Comparison of ENCODE assay signal across 9 cellular contexts in genomic region chr9:133122935-133123611, GRCh38. TPM values are rescaled to one million over a fixed set of nuclear protein-coding genes. Genes with fewer than 3 reads are reported as not detected.
DNase-seq lines count a peak whose midpoint lies in the region; ATAC-seq and TF ChIP-seq lines count a peak whose summit lies in the region.
"Had no signal": no experiment of that assay in that cellular context is flagged by ENCODE, and none has a peak within 500 bp of the region (broad histone marks: within the 10 kb centered on the region; RNA-seq: fewer than 3 reads in every experiment).

No MANE protein-coding gene starts in this region.

- H3K4me3 Mint-ChIP-seq in activated CD4-positive, alpha-beta T cell treated with anti-CD3 and anti-CD28 coated beads, Interleukin-2, amount 10 ng/mL, durations not matched to agents 24 days and 14 days, result no peak overlapping the region

- H2AK5ac ChIP-seq in mesenchymal stem cell (ENCODE audit: low read length, severe bottlenecking), result peak overlapping the region; percentile 56

- H3K79me1 ChIP-seq in mesenchymal stem cell (replicated peaks; ENCODE audit: low read length, poor library complexity, severe bottlenecking), result peaks cover 35% of the 10 kb centered on the region

- H3K4me3 ChIP-seq in ascending aorta, result no peak overlapping the region
- H3K4me3 ChIP-seq in mesenchymal stem cell (ENCODE audit: insufficient read depth in 1 of 2, low read depth in 1 of 2, low read length in 2 of 2), result peak overlapping the region in 1 of 2 experiments; percentile 57
- H3K4me3 ChIP-seq in thyroid gland (replicated peaks in 1 of 3), result no peak overlapping the region
- H3K4me3 ChIP-seq: SK-N-MC had no signal

- peak overlapping the region; percentile 50 for H2BK120ac ChIP-seq in mesenchymal stem cell (ENCODE audit: low read depth, low read length)

- no peak overlapping the region for H2BK5ac ChIP-seq in mesenchymal stem cell (ENCODE audit: low read depth, low read length, poor library complexity, severe bottlenecking)

- ATAC-seq in GM18519 (IDR thresholded peaks at IDR 0.05; ENCODE audit: low FRiP score, unreplicated experiment), result no peak

- H4K8ac ChIP-seq in mesenchymal stem cell (ENCODE audit: low read length), result peak overlapping the region; percentile 65

- H3K27ac ChIP-seq in ascending aorta, result peak overlapping the region; percentile 86 to 87
- H3K27ac ChIP-seq in mesenchymal stem cell (ENCODE audit: low read length, poor library complexity, severe bottlenecking), result no peak overlapping the region
- H3K27ac ChIP-seq in thyroid gland, result peak overlapping the region in 2 of 3 donors; percentile 22 to 95
- H3K27ac ChIP-seq: SK-N-MC had no signal

- no peaks in the 10 kb centered on the region for H3K27me3 ChIP-seq in ascending aorta
- H3K27me3 ChIP-seq in mesenchymal stem cell (ENCODE audit: control insufficient read depth in 1 of 2, insufficient read depth in 1 of 2, low read length in 2 of 2), result no peaks in the 10 kb centered on the region
- H3K27me3 ChIP-seq in thyroid gland, result no peaks in the 10 kb centered on the region

- peak overlapping the region; percentile 66 for H3K9ac ChIP-seq in mesenchymal stem cell (ENCODE audit: low read length)

- peak overlapping the region; percentile 48 for H4K91ac ChIP-seq in mesenchymal stem cell (ENCODE audit: low read length)

- no peak for TF ChIP-seq POLR2A in thyroid gland (IDR thresholded peaks at IDR 0.05)

- no peak overlapping the region for H3K23ac ChIP-seq in mesenchymal stem cell (ENCODE audit: low read length in 2 of 2)

- intact Hi-C loops in activated CD4-positive, alpha-beta T cell treated with anti-CD3 and anti-CD28 coated beads, Interleukin-2, amount 10 ng/mL, durations not matched to agents 24 days and 14 days (cut with micrococcal nuclease), result no loop called here
- intact Hi-C loops in ascending aorta (cut with DNase I) (no loop called here), thyroid gland (cut with DNase I) (no loop called here)

- 22% methylated on average over 18 of the region's 19 CpGs for WGBS in mesenchymal stem cell
- WGBS in thyroid gland, 2 donors, result 65 to 78% methylated on average over 19 of the region's 19 CpGs

- peak overlapping the region; percentile 67 to 70 for H3K18ac ChIP-seq in mesenchymal stem cell (ENCODE audit: low read depth in 1 of 2, low read length in 2 of 2)

- H3K4me1 Mint-ChIP-seq in activated CD4-positive, alpha-beta T cell treated with anti-CD3 and anti-CD28 coated beads, Interleukin-2, amount 10 ng/mL, durations not matched to agents 24 days and 14 days, result peaks cover 56% of the 10 kb centered on the region

- peaks cover 12 to 42% of the 10 kb centered on the region in 2 donors for H3K4me1 ChIP-seq in ascending aorta
- peaks cover 62% of the 10 kb centered on the region for H3K4me1 ChIP-seq in mesenchymal stem cell (ENCODE audit: control insufficient read depth, insufficient read depth, low read depth, low read length)
- peaks cover 61 to 79% of the 10 kb centered on the region in 2 donors for H3K4me1 ChIP-seq in thyroid gland

- DNase-seq in activated CD4-positive, alpha-beta T cell treated with anti-CD3 and anti-CD28 coated beads, Interleukin-2, amount 10 ng/mL, durations not matched to agents 24 days and 14 days, result no peak
- DNase-seq in activated CD4-positive, alpha-beta T cell treated with anti-CD3 and anti-CD28 coated beads for 48 hours, result no peak
- DNase-seq in ascending aorta (ENCODE audit: low spot score in 2 of 2), result no peak
- DNase-seq in mesenchymal stem cell, result peak; percentile 88
- DNase-seq in thyroid gland, result no peak
- DNase-seq in Ammon's horn (ENCODE audit: low spot score), result no peak
- DNase-seq in kidney tubule cell (ENCODE audit: low spot score), result no peak

- no peaks in the 10 kb centered on the region for H3K27me3 Mint-ChIP-seq in activated CD4-positive, alpha-beta T cell treated with anti-CD3 and anti-CD28 coated beads, Interleukin-2, amount 10 ng/mL, durations not matched to agents 24 days and 14 days

- H2BK12ac ChIP-seq in mesenchymal stem cell (ENCODE audit: low read length in 2 of 2), result peak overlapping the region; percentile 29 to 45

- no peak overlapping the region for H3K4me2 ChIP-seq in mesenchymal stem cell (ENCODE audit: low read length, poor library complexity, severe bottlenecking)

- no peak overlapping the region for H2AFZ ChIP-seq in mesenchymal stem cell (ENCODE audit: low read depth, low read length)

- H3K36me3 ChIP-seq in ascending aorta, result no peaks in the 10 kb centered on the region
- H3K36me3 ChIP-seq in mesenchymal stem cell (ENCODE audit: control insufficient read depth in 1 of 2, insufficient read depth in 2 of 2, low read depth in 1 of 2, low read length in 2 of 2), result peaks cover 0 to 17% of the 10 kb centered on the region in 2 experiments
- no peaks in the 10 kb centered on the region for H3K36me3 ChIP-seq in thyroid gland

- no peak overlapping the region for H3K14ac ChIP-seq in mesenchymal stem cell (ENCODE audit: low read length in 2 of 2)

- H3K9me3 ChIP-seq in ascending aorta (no peaks in the 10 kb centered on the region), mesenchymal stem cell (ENCODE audit: control insufficient read depth, low read length) (no peaks in the 10 kb centered on the region), thyroid gland (no peaks in the 10 kb centered on the region)

- peak overlapping the region; percentile 65 for H3K27ac Mint-ChIP-seq in activated CD4-positive, alpha-beta T cell treated with anti-CD3 and anti-CD28 coated beads, Interleukin-2, amount 10 ng/mL, durations not matched to agents 24 days and 14 days

- no peak for TF ChIP-seq CTCF in ascending aorta (IDR thresholded peaks at IDR 0.05)
- TF ChIP-seq CTCF in thyroid gland (IDR thresholded peaks at IDR 0.05), result no peak

- peak overlapping the region; percentile 54 to 66 for H3K4ac ChIP-seq in mesenchymal stem cell (ENCODE audit: low read depth in 1 of 2, low read length in 2 of 2)

- H2BK15ac ChIP-seq in mesenchymal stem cell (ENCODE audit: low read depth, poor library complexity, severe bottlenecking), result peak overlapping the region; percentile 7

- H3K9me3 Mint-ChIP-seq in activated CD4-positive, alpha-beta T cell treated with anti-CD3 and anti-CD28 coated beads, Interleukin-2, amount 10 ng/mL, durations not matched to agents 24 days and 14 days, result no peaks in the 10 kb centered on the region

- peaks cover 19% of the 10 kb centered on the region for H3K36me3 Mint-ChIP-seq in activated CD4-positive, alpha-beta T cell treated with anti-CD3 and anti-CD28 coated beads, Interleukin-2, amount 10 ng/mL, durations not matched to agents 24 days and 14 days (ENCODE audit: low read depth)

RNA-seq across cellular contexts. Expression of gene RALGDS, which starts 2.0 kb away (rescaled TPM):
- total RNA-seq in activated CD4-positive, alpha-beta T cell treated with anti-CD3 and anti-CD28 coated beads, Interleukin-2, amount 10 ng/mL, durations not matched to agents 24 days and 14 days, result 93.0 and 96.7 TPM in 2 replicates
- total RNA-seq in ascending aorta (53.9 TPM), thyroid gland (10 to 100 TPM; 32.2 to 55.3 (median 43.5) TPM)
- 30.8 TPM for polyA plus RNA-seq in mesenchymal stem cell (2013, experiment 1 of 2)
- 27.5 TPM for polyA plus RNA-seq in mesenchymal stem cell (2013, experiment 2 of 2)

RNA-seq across cellular contexts. Expression of gene GBGT1, which starts 40.6 kb away (rescaled TPM):
- total RNA-seq in activated CD4-positive, alpha-beta T cell treated with anti-CD3 and anti-CD28 coated beads, Interleukin-2, amount 10 ng/mL, durations not matched to agents 24 days and 14 days, result 6.8 and 8.2 TPM in 2 replicates
- total RNA-seq in ascending aorta (13.4 TPM), thyroid gland (10 to 100 TPM; 21.4 to 45.0 (median 25.1) TPM)
- 15.3 TPM for polyA plus RNA-seq in mesenchymal stem cell (2013, experiment 1 of 2)
- polyA plus RNA-seq in mesenchymal stem cell (2013, experiment 2 of 2), result 14.4 TPM
